ENCODE assay signal across 23 cellular contexts in genomic region chr5:38720691-38721361, GRCh38.
A peak's percentile ranks its signal among the peaks of the same experiment; 100 is the strongest.
DNase-seq lines count a peak whose midpoint lies in the region; ATAC-seq, FAIRE-seq and TF ChIP-seq lines count a peak whose summit lies in the region.
"Had no signal": no experiment of that assay in that cellular context is flagged by ENCODE, and none has a peak within 500 bp of the region (broad histone marks: within the 10 kb centered on the region; RNA-seq: fewer than 3 reads in every experiment).

No MANE protein-coding gene starts in this region.

- RAD21 ChIA-PET in GM12878 (lab: Charles Lee; ENCODE audit: unreplicated experiment): no interaction called here

- no peak overlapping the region; the same call in 1 of the 2 replicates for H2AFZ ChIP-seq in GM12878 (ENCODE audit: control insufficient read depth, low read depth, low read length)
- H2AFZ ChIP-seq: GM23338 had no signal

- TSS peak; percentile 46 for BruUV-seq in A673 (replicated peaks; lab: Mats Ljungman, UMichigan)
- TSS peak; percentile 88 for BruUV-seq in GM12878 (replicated peaks; lab: Mats Ljungman, UMichigan)

- no peaks in the 10 kb centered on the region for H3K36me3 Mint-ChIP-seq in immature natural killer cell
- H3K36me3 Mint-ChIP-seq: CD4-positive, CD25-positive, alpha-beta regulatory T cell had no signal

- peak overlapping the region; percentile 11 for H3K4me3 ChIP-seq in A673 (ENCODE audit: low read depth, low read length, poor library complexity, severe bottlenecking)
- H3K4me3 ChIP-seq in GM12878: no peak overlapping the region
- H3K4me3 ChIP-seq in upper lobe of left lung: no peak overlapping the region
- H3K4me3 ChIP-seq: GM23338 had no signal

- CTCF ChIA-PET in A673 (lab: Charles Lee) (no interaction called here), GM12878 (lab: Yijun Ruan, JAX) (interaction anchor here (0.6 to 1.4 kb wide), 3 partner anchors 62 to 359 kb away, joined by 3 to 4 read pairs (median 3); no protein-coding TSS in a partner anchor)

- ATAC-seq in GM12878 (peak; percentile 33), upper lobe of left lung (ENCODE audit: low FRiP score in 2 of 2) (no peak), HG03565 (IDR thresholded peaks at IDR 0.05; ENCODE audit: unreplicated experiment) (no peak)
- ATAC-seq: GM23338, Right ventricle myocardium inferior had no signal

- in situ Hi-C loops in GM12878 (cut with MboI): no loop called here

- SMC1A ChIA-PET in GM12878 (lab: Charles Lee; ENCODE audit: uncharacterized antibody, unreplicated experiment): no interaction called here

- TF ChIP-seq RAD21 in GM12878 (IDR thresholded peaks at IDR 0.05; ENCODE audit: insufficient read depth, low read depth, low read length): no peak

- no peaks in the 10 kb centered on the region for H3K4me1 Mint-ChIP-seq in immature natural killer cell
- H3K4me1 Mint-ChIP-seq: CD4-positive, CD25-positive, alpha-beta regulatory T cell had no signal

- no peak for FAIRE-seq in GM12878 (lab: Jason Lieb, UNC)
- FAIRE-seq: GM12892, GM18507, RCC 7860 had no signal

- H3K4me3 Mint-ChIP-seq in immature natural killer cell: no peak overlapping the region
- H3K4me3 Mint-ChIP-seq: GM23338 had no signal

- no peak for TF ChIP-seq POLR2A in GM12878 (IDR thresholded peaks at IDR 0.05; ENCODE audit: low read depth, low read length)
- TF ChIP-seq POLR2A in upper lobe of left lung (IDR thresholded peaks at IDR 0.05): no peak

- no peak overlapping the region for H3K9ac ChIP-seq in GM12878 (ENCODE audit: control insufficient read depth, insufficient read depth, low read length)
- H3K9ac ChIP-seq: SK-N-SH had no signal

- H3K4me1 ChIP-seq in A673 (ENCODE audit: insufficient read depth, low read length, poor library complexity, severe bottlenecking) (peaks cover 91% of the 10 kb centered on the region), GM12878 (ENCODE audit: control insufficient read depth, insufficient read depth, low read length) (no peaks in the 10 kb centered on the region), upper lobe of left lung (peaks cover 0 to 7% (median 2%) of the 10 kb centered on the region in 4 donors)
- H3K4me1 ChIP-seq: Caco-2 had no signal

- WGBS in GM12878 (ENCODE audit: insufficient coverage, insufficient replicate concordance, low lambda C conversion rate, missing lambda C conversion rate): 30% methylated on average over 4 of the region's 4 CpGs
- 78 to 79% methylated on average over 4 of the region's 4 CpGs for WGBS in upper lobe of left lung, 2 donors

- peaks cover 0 to 4% (median 0%) of the 10 kb centered on the region in 6 donors for H3K9me3 Mint-ChIP-seq in immature natural killer cell
- H3K9me3 Mint-ChIP-seq: GM23338 had no signal

- no peak overlapping the region for H3K27ac Mint-ChIP-seq in immature natural killer cell
- H3K27ac Mint-ChIP-seq: CD4-positive, CD25-positive, alpha-beta regulatory T cell; GM23338 had no signal

- intact Hi-C loops in A673 (cut with micrococcal nuclease; ENCODE audit: unreplicated experiment) (loop anchor here (5.0 kb wide), 1 partner anchor 1149 kb away; no protein-coding TSS in a partner anchor), GM12878 (cut with micrococcal nuclease; ENCODE audit: unreplicated experiment) (no loop called here)

- POLR2A ChIA-PET in A673 (lab: Charles Lee; ENCODE audit: low non-redundant PET): no interaction called here
- POLR2A ChIA-PET in GM12878 (lab: Charles Lee): no interaction called here

- no peaks in the 10 kb centered on the region for H3K79me2 ChIP-seq in GM12878 (ENCODE audit: control insufficient read depth, insufficient read depth, low read length)

- peaks cover 0 to 6% (median 2%) of the 10 kb centered on the region in 3 donors for H3K27me3 Mint-ChIP-seq in immature natural killer cell (ENCODE audit: low read depth in 3 of 3)

- H3K36me3 ChIP-seq in A673 (ENCODE audit: insufficient read depth, low read length, poor library complexity, severe bottlenecking): no peaks in the 10 kb centered on the region
- H3K36me3 ChIP-seq in GM12878 (ENCODE audit: control insufficient read depth in 2 of 2, insufficient read depth in 2 of 2, low read length in 1 of 2): no peaks in the 10 kb centered on the region
- H3K36me3 ChIP-seq in upper lobe of left lung: no peaks in the 10 kb centered on the region
- H3K36me3 ChIP-seq: BE2C had no signal

- H3K27me3 ChIP-seq in A673 (replicated peaks; ENCODE audit: insufficient read depth, low read depth, low read length, poor library complexity) (no peaks in the 10 kb centered on the region), GM12878 (replicated peaks in 1 of 2; ENCODE audit: control insufficient read depth in 2 of 2, insufficient read depth in 2 of 2, low read length in 1 of 2) (no peaks in the 10 kb centered on the region), upper lobe of left lung (no peaks in the 10 kb centered on the region)
- H3K27me3 ChIP-seq: BE2C had no signal

- no peaks in the 10 kb centered on the region for H4K20me1 ChIP-seq in GM12878 (ENCODE audit: control insufficient read depth, insufficient read depth)

- peak overlapping the region; percentile 90 for H3K27ac ChIP-seq in A673 (ENCODE audit: low read depth, low read length, poor library complexity, severe bottlenecking)
- no peak overlapping the region for H3K27ac ChIP-seq in GM12878 (ENCODE audit: control insufficient read depth, insufficient read depth)
- no peak overlapping the region for H3K27ac ChIP-seq in upper lobe of left lung

- H3K9me3 ChIP-seq in A673 (ENCODE audit: low read depth, low read length, poor library complexity, severe bottlenecking): no peaks in the 10 kb centered on the region
- no peaks in the 10 kb centered on the region; the same call in 2 of the 3 replicates for H3K9me3 ChIP-seq in GM12878 (replicated peaks; ENCODE audit: control insufficient read depth, insufficient read depth, low read length)
- H3K9me3 ChIP-seq in upper lobe of left lung: no peaks in the 10 kb centered on the region
- H3K9me3 ChIP-seq: BE2C, Caco-2, SK-N-SH had no signal

- TF ChIP-seq CTCF in A673 (conservative IDR thresholded peaks at IDR 0.05; ENCODE audit: low read depth, low read length) (no peak), GM12878 (IDR thresholded peaks at IDR 0.05 in 2 of 3, conservative IDR thresholded peaks at IDR 0.05 in 1 of 3; ENCODE audit: control insufficient read depth in 2 of 3, extremely low read depth in 1 of 3, insufficient read depth in 1 of 3, low read depth in 3 of 3, low read length in 3 of 3) (no peak), upper lobe of left lung (IDR thresholded peaks at IDR 0.05) (no peak)

- TF ChIP-seq EP300 in GM12878 (IDR thresholded peaks at IDR 0.05; ENCODE audit: borderline replicate concordance in 1 of 2, control insufficient read depth in 1 of 2, low read depth in 2 of 2, low read length in 2 of 2) (no peak), upper lobe of left lung (IDR thresholded peaks at IDR 0.05) (no peak)

- no peak overlapping the region for H3K4me2 ChIP-seq in GM12878 (ENCODE audit: control insufficient read depth, insufficient read depth)
- H3K4me2 ChIP-seq: GM23338, SK-N-SH had no signal

- peak; percentile 71 for DNase-seq in A673 (ENCODE audit: low spot score)
- peak; percentile 9 for DNase-seq in NAMALWA (ENCODE audit: low spot score)
- no peak for DNase-seq in GM12878 (ENCODE audit: low read depth, low spot score)
- peak; percentile 87 for DNase-seq in kidney tubule cell (ENCODE audit: low spot score)
- no peak for DNase-seq in upper lobe of left lung
- DNase-seq in immature natural killer cell: no peak
- no peak for DNase-seq in putamen (ENCODE audit: low spot score)
- DNase-seq: BE2C; Caco-2; CD4-positive, CD25-positive, alpha-beta regulatory T cell; NCI-H1048; NCI-H146; NCI-H2081; NCI-H446; NCI-H526 treated with DMSO at 0.1 percent for 48 hours; NK-92 treated with Interleukin-12 subunit alpha and Interleukin-12 subunit beta, amount 100 ng/mL, for 24 hours; SK-N-SH had no signal

TF ChIP-seq in GM12878, 131 proteins besides CTCF, POLR2A, EP300 and RAD21:
- TF ChIP-seq CHD2 (IDR thresholded peaks at IDR 0.05; ENCODE audit: borderline replicate concordance, low read depth, low read length) (peak; percentile 53; the same call in 1 of the 2 replicates), PML (IDR thresholded peaks at IDR 0.05; ENCODE audit: low read length) (peak; percentile 10; the same call in 1 of the 2 replicates), SPI1 (IDR thresholded peaks at IDR 0.05; ENCODE audit: borderline replicate concordance, insufficient read depth, low read depth, low read length) (peak; percentile 79), BHLHE40 (IDR thresholded peaks at IDR 0.05; ENCODE audit: borderline replicate concordance in 1 of 2, low read depth in 2 of 2, low read length in 1 of 2) (0 out of 4 replicates have a peak, but pooled peaks of 1 of the 2 experiments have one; percentile 10), HSF1 (IDR thresholded peaks at IDR 0.05; ENCODE audit: low read depth, low read length) (no peak), NR2C1 (IDR thresholded peaks at IDR 0.05) (no peak)

Comparison
In these comparisons a context has a peak if more than half of its experiments do, and no peak if none do; other contexts are left out.
1. DNase-seq: peak in A673 (single experiment), NAMALWA (single experiment) and kidney tubule cell (single experiment); none in GM12878 (single experiment), upper lobe of left lung (0 of 2), immature natural killer cell (0 of 3) and putamen (single experiment).